Comparison of ENCODE assay signal across 22 cellular contexts in genomic region chr9:16223074-16223871, GRCh38.
DNase-seq lines count a peak whose midpoint lies in the region; ATAC-seq, FAIRE-seq and TF ChIP-seq lines count a peak whose summit lies in the region.
"Had no signal": no experiment of that assay in that cellular context is flagged by ENCODE, and none has a peak within 500 bp of the region (broad histone marks: within the 10 kb centered on the region; RNA-seq: fewer than 3 reads in every experiment).

No MANE protein-coding gene starts in this region.

- TF ChIP-seq POLR2A in Peyer's patch (IDR thresholded peaks at IDR 0.05), result no peak

- no peaks in the 10 kb centered on the region for H3K9me3 Mint-ChIP-seq in Caco-2 (ENCODE audit: unreplicated experiment)
- H3K9me3 Mint-ChIP-seq: activated CD4-positive, alpha-beta T cell treated with anti-CD3 and anti-CD28 coated beads, Interleukin-2, amount 10 ng/mL, durations not matched to agents 7 days and 5 days had no signal

- no peak for ATAC-seq in GM18873 (IDR thresholded peaks at IDR 0.05; ENCODE audit: low FRiP score, unreplicated experiment)
- ATAC-seq: naive thymus-derived CD4-positive, alpha-beta T cell; pancreas; upper lobe of right lung had no signal

- H3K4me3 Mint-ChIP-seq in Caco-2 (ENCODE audit: unreplicated experiment), result no peak overlapping the region
- H3K4me3 Mint-ChIP-seq: activated CD4-positive, alpha-beta T cell treated with anti-CD3 and anti-CD28 coated beads, Interleukin-2, amount 10 ng/mL, durations not matched to agents 7 days and 5 days; immature natural killer cell; naive thymus-derived CD4-positive, alpha-beta T cell; stimulated activated naive CD8-positive, alpha-beta T cell treated with anti-CD3 and anti-CD28 coated beads, Interleukin-15, Interleukin-2, amounts not matched to agents 100 ng/mL and 50 ng/mL, for 24 hours had no signal

- TF ChIP-seq CTCF in Caco-2 (IDR thresholded peaks at IDR 0.05; ENCODE audit: insufficient read depth in 1 of 2, low read depth in 1 of 2, low read length in 1 of 2, severe bottlenecking in 1 of 2, unreplicated experiment in 1 of 2) (no peak), Peyer's patch (IDR thresholded peaks at IDR 0.05) (no peak), D721Med (IDR thresholded peaks at IDR 0.05; ENCODE audit: insufficient read depth, missing control alignments) (no peak)

- peak; percentile 22 to 33 for DNase-seq in Caco-2
- peak; percentile 26 for DNase-seq in HT1080 (ENCODE audit: low read depth)
- peak in 2 of 3 donors; percentile 67 to 71 for DNase-seq in Peyer's patch
- peak; percentile 72 for DNase-seq in mucosa of gallbladder (ENCODE audit: low spot score)
- DNase-seq in D721Med (ENCODE audit: insufficient read length, low spot score), result no peak
- no peak for DNase-seq in globus pallidus (ENCODE audit: low spot score)
- no peak for DNase-seq in AG20443 (ENCODE audit: low spot score)
- DNase-seq: activated CD4-positive, alpha-beta T cell treated with anti-CD3 and anti-CD28 coated beads, Interleukin-2, amount 10 ng/mL, durations not matched to agents 7 days and 5 days; activated gamma-delta T cell; amniotic stem cell; head of caudate nucleus; immature natural killer cell; naive thymus-derived CD4-positive, alpha-beta T cell; NCI-H1694 treated with DMSO at 0.1 percent for 48 hours; NCI-H82; pancreas; stimulated activated CD4-positive, alpha-beta T cell treated with anti-CD3 and anti-CD28 coated beads, Interleukin-2, amount 100 ng/mL, for 24 hours; upper lobe of right lung had no signal

- POLR2A ChIA-PET in Caco-2 (lab: Charles Lee), result no interaction called here

- intact Hi-C loops in Caco-2 (cut with micrococcal nuclease; ENCODE audit: unreplicated experiment), result no loop called here

- H3K4me3 ChIP-seq in Caco-2 (ENCODE audit: low read depth, low read length) (no peak overlapping the region), Peyer's patch (no peak overlapping the region)
- H3K4me3 ChIP-seq: pancreas, upper lobe of right lung had no signal

- H3K27ac Mint-ChIP-seq in Caco-2 (ENCODE audit: unreplicated experiment), result no peak overlapping the region
- H3K27ac Mint-ChIP-seq: activated CD4-positive, alpha-beta T cell treated with anti-CD3 and anti-CD28 coated beads, Interleukin-2, amount 10 ng/mL, durations not matched to agents 7 days and 5 days; immature natural killer cell; naive thymus-derived CD4-positive, alpha-beta T cell; stimulated activated naive CD8-positive, alpha-beta T cell treated with anti-CD3 and anti-CD28 coated beads, Interleukin-15, Interleukin-2, amounts not matched to agents 100 ng/mL and 50 ng/mL, for 24 hours had no signal

- no peaks in the 10 kb centered on the region for H3K36me3 Mint-ChIP-seq in Caco-2 (ENCODE audit: insufficient read depth, unreplicated experiment)
- H3K36me3 Mint-ChIP-seq: immature natural killer cell had no signal

- H3K9me3 ChIP-seq in Caco-2 (no peaks in the 10 kb centered on the region), Peyer's patch (no peaks in the 10 kb centered on the region)
- H3K9me3 ChIP-seq: pancreas, upper lobe of right lung had no signal

- no TSS peak for BruUV-seq in Caco-2 (replicated peaks; lab: Mats Ljungman, UMichigan)

- CTCF ChIA-PET in Caco-2 (lab: Charles Lee), result no interaction called here

- H3K4me1 Mint-ChIP-seq in Caco-2 (ENCODE audit: low read depth, unreplicated experiment), result no peaks in the 10 kb centered on the region
- H3K4me1 Mint-ChIP-seq: activated CD4-positive, alpha-beta T cell treated with anti-CD3 and anti-CD28 coated beads, Interleukin-2, amount 10 ng/mL, durations not matched to agents 7 days and 5 days; immature natural killer cell; naive thymus-derived CD4-positive, alpha-beta T cell had no signal

- H3K4me1 ChIP-seq in Caco-2 (no peaks in the 10 kb centered on the region), Peyer's patch (peaks cover 0 to 14% (median 0%) of the 10 kb centered on the region in 4 donors)
- H3K4me1 ChIP-seq: pancreas, upper lobe of right lung had no signal

- no peak for FAIRE-seq in D721Med (lab: Jason Lieb, UNC)
- FAIRE-seq: G401.6, pancreas, RCC 7860 had no signal

- H3K27me3 ChIP-seq in Caco-2 (replicated peaks; ENCODE audit: control insufficient read depth, insufficient read depth, low read length) (no peaks in the 10 kb centered on the region), Peyer's patch (no peaks in the 10 kb centered on the region)
- H3K27me3 ChIP-seq: pancreas, upper lobe of right lung had no signal

- peaks cover 8% of the 10 kb centered on the region for H3K27me3 Mint-ChIP-seq in Caco-2 (ENCODE audit: insufficient read depth, unreplicated experiment)
- H3K27me3 Mint-ChIP-seq: activated CD4-positive, alpha-beta T cell treated with anti-CD3 and anti-CD28 coated beads, Interleukin-2, amount 10 ng/mL, durations not matched to agents 7 days and 5 days had no signal

- no peak overlapping the region for H3K27ac ChIP-seq in Peyer's patch
- H3K27ac ChIP-seq: pancreas, upper lobe of right lung had no signal

- H3K36me3 ChIP-seq in Caco-2 (ENCODE audit: control insufficient read depth, insufficient read depth, low read length) (no peaks in the 10 kb centered on the region), Peyer's patch (no peaks in the 10 kb centered on the region)
- H3K36me3 ChIP-seq: pancreas, upper lobe of right lung had no signal

Comparison
In these comparisons a context has a peak if more than half of its experiments do, and no peak if none do; other contexts are left out.
1. DNase-seq: peak in Caco-2 (2 of 2), HT1080 (single experiment), Peyer's patch (2 of 3) and mucosa of gallbladder (single experiment); none in D721Med (single experiment), globus pallidus (single experiment) and AG20443 (single experiment).